10 cellular contexts compared by ENCODE assay signal in genomic region chr7:75650062-75650461, GRCh38.
A peak's percentile ranks its signal among the peaks of the same experiment; 100 is the strongest.
DNase-seq lines count a peak whose midpoint lies in the region; ATAC-seq and TF ChIP-seq lines count a peak whose summit lies in the region.
"Had no signal": no experiment of that assay in that cellular context is flagged by ENCODE, and none has a peak within 500 bp of the region (broad histone marks: within the 10 kb centered on the region; RNA-seq: fewer than 3 reads in every experiment).

No MANE protein-coding gene starts in this region.

- no peak overlapping the region for H3K27ac Mint-ChIP-seq in stimulated activated naive CD8-positive, alpha-beta T cell treated with anti-CD3 and anti-CD28 coated beads, Interleukin-15, amount 100 ng/mL, for 72 hours

- H3K36me3 ChIP-seq in HUES48 (ENCODE audit: control insufficient read depth, insufficient read depth, low read length) (no peaks in the 10 kb centered on the region), WERI-Rb-1 (no peaks in the 10 kb centered on the region), skeletal muscle tissue (ENCODE audit: control insufficient read depth in 3 of 3, insufficient read depth in 3 of 3, low read length in 3 of 3) (no peaks in the 10 kb centered on the region)
- H3K36me3 ChIP-seq: sigmoid colon had no signal

- no peak for ATAC-seq in HG03039 (IDR thresholded peaks at IDR 0.05; ENCODE audit: unreplicated experiment)
- no peak for ATAC-seq in HG03469 (IDR thresholded peaks at IDR 0.05; ENCODE audit: unreplicated experiment)
- ATAC-seq in stimulated activated naive CD8-positive, alpha-beta T cell treated with anti-CD3 and anti-CD28 coated beads, Interleukin-15, amount 100 ng/mL, for 72 hours = no peak
- ATAC-seq in HG03521 (IDR thresholded peaks at IDR 0.05; ENCODE audit: unreplicated experiment) = no peak

- H3K4me1 ChIP-seq in HUES48 (ENCODE audit: control insufficient read depth, insufficient read depth, low read length) (peaks cover 8% of the 10 kb centered on the region), skeletal muscle tissue (ENCODE audit: control insufficient read depth in 3 of 3, insufficient read depth in 3 of 3, low read length in 3 of 3) (peaks cover 8 to 14% (median 12%) of the 10 kb centered on the region in 3 donors)
- H3K4me1 ChIP-seq: sigmoid colon had no signal

- DNase-seq in WERI-Rb-1 = no peak
- DNase-seq in stimulated activated naive CD8-positive, alpha-beta T cell treated with anti-CD3 and anti-CD28 coated beads, Interleukin-15, amount 100 ng/mL, for 72 hours = no peak
- DNase-seq: activated naive CD4-positive, alpha-beta T cell treated with anti-CD3 and anti-CD28 coated beads, Interleukin-2, amount 50 U/mL, for 16 hours; sigmoid colon had no signal

- H3K27ac ChIP-seq in HUES48 (ENCODE audit: low read depth, low read length) (peak overlapping the region; percentile 46), WERI-Rb-1 (no peak overlapping the region), layer of hippocampus (ENCODE audit: low read depth, low read length) (peak overlapping the region; percentile 30), skeletal muscle tissue (ENCODE audit: low read depth, low read length) (peak overlapping the region; percentile 44)

- H3K4me3 ChIP-seq in HUES48 (ENCODE audit: low read depth, low read length) (no peak overlapping the region), WERI-Rb-1 (ENCODE audit: low read depth, low read length) (no peak overlapping the region), skeletal muscle tissue (ENCODE audit: low read length in 3 of 3) (no peak overlapping the region)
- H3K4me3 ChIP-seq: sigmoid colon had no signal

- peaks cover 7 to 8% of the 10 kb centered on the region in 2 donors for H3K9me3 Mint-ChIP-seq in stimulated activated naive CD8-positive, alpha-beta T cell treated with anti-CD3 and anti-CD28 coated beads, Interleukin-15, amount 100 ng/mL, for 72 hours

- no peaks in the 10 kb centered on the region for H3K27me3 Mint-ChIP-seq in stimulated activated naive CD8-positive, alpha-beta T cell treated with anti-CD3 and anti-CD28 coated beads, Interleukin-15, amount 100 ng/mL, for 72 hours

- no peaks in the 10 kb centered on the region for H3K9me3 ChIP-seq in HUES48 (ENCODE audit: control insufficient read depth, insufficient read depth, low read length)
- no peaks in the 10 kb centered on the region for H3K9me3 ChIP-seq in WERI-Rb-1 (ENCODE audit: severe bottlenecking)
- H3K9me3 ChIP-seq in skeletal muscle tissue (ENCODE audit: control insufficient read depth in 3 of 3, low read length in 3 of 3) = no peaks in the 10 kb centered on the region
- H3K9me3 ChIP-seq: sigmoid colon had no signal

- H3K4me3 Mint-ChIP-seq in stimulated activated naive CD8-positive, alpha-beta T cell treated with anti-CD3 and anti-CD28 coated beads, Interleukin-15, amount 100 ng/mL, for 72 hours = no peak overlapping the region

- TF ChIP-seq CTCF in WERI-Rb-1 (IDR thresholded peaks at IDR 0.05; ENCODE audit: low read depth, low read length) = peak; percentile 10; the same call in 1 of the 2 replicates

- H3K27me3 ChIP-seq in HUES48 (ENCODE audit: control insufficient read depth, insufficient read depth, low read length) = no peaks in the 10 kb centered on the region
- H3K27me3 ChIP-seq in WERI-Rb-1 (ENCODE audit: insufficient read depth, low read depth, severe bottlenecking) = no peaks in the 10 kb centered on the region
- H3K27me3 ChIP-seq in layer of hippocampus (ENCODE audit: control insufficient read depth, insufficient read depth, low read length) = no peaks in the 10 kb centered on the region
- H3K27me3 ChIP-seq in skeletal muscle tissue (ENCODE audit: control insufficient read depth in 3 of 3, insufficient read depth in 3 of 3, low read length in 3 of 3) = no peaks in the 10 kb centered on the region
- H3K27me3 ChIP-seq: sigmoid colon had no signal

- H3K4me1 Mint-ChIP-seq in stimulated activated naive CD8-positive, alpha-beta T cell treated with anti-CD3 and anti-CD28 coated beads, Interleukin-15, amount 100 ng/mL, for 72 hours = no peaks in the 10 kb centered on the region

- H3K9ac ChIP-seq in HUES48 (ENCODE audit: low read depth, low read length) (no peak overlapping the region), skeletal muscle tissue (ENCODE audit: low read depth in 1 of 3, low read length in 3 of 3) (peak overlapping the region in 1 of 3 donors; percentile 5)
